ENCODE assay signal across 29 cellular contexts in the genomic region with DNA sequence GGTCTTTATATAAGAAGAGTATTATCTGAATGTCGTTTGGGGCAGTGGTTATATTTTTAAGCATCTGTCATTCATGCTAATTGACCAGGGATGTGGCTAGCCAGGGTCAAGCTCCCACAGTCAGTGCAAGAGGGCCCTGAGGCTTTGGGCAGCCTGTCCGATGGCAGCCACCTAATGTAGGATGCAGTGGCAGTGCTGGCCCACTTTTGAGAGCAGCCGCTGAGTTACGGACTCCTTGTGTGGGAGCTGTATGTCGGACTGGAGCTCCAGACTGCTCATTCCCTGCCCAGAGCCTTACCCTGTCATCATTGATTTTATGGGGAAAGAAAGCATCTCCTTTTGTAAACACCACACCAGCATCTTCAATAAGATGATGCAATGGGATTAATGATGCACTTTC.
"Had no signal": no experiment of that assay in that cellular context is flagged by ENCODE, and none has a peak within 500 bp of the region (broad histone marks: within the 10 kb centered on the region; RNA-seq: fewer than 3 reads in every experiment).

No MANE protein-coding gene starts in this region.

- H3K27me3 ChIP-seq: neural progenitor cell, ovary, right lobe of liver, sigmoid colon, suprapubic skin, testis, tibial artery, transverse colon, upper lobe of right lung, uterus had no signal

- H3K9me3 Mint-ChIP-seq: natural killer cell; nephron; neural progenitor cell; stimulated activated memory B cell treated with anti-CD40 and anti-IgM and Interleukin-4, amounts not matched to agents 10 μg/mL and 1 μg/mL and 100 μg/mL, for 72 hours; stimulated activated naive CD8-positive, alpha-beta T cell treated with anti-CD3 and anti-CD28 coated beads, Interleukin-15, amount 100 ng/mL, for 72 hours; type B pancreatic cell had no signal

- H3K4me1 Mint-ChIP-seq: natural killer cell; stimulated activated memory B cell treated with anti-CD40 and anti-IgM and Interleukin-4, amounts not matched to agents 10 μg/mL and 1 μg/mL and 100 μg/mL, for 72 hours; stimulated activated naive CD8-positive, alpha-beta T cell treated with anti-CD3 and anti-CD28 coated beads, Interleukin-15, amount 100 ng/mL, for 72 hours had no signal

- H2AFZ ChIP-seq: neural progenitor cell, parathyroid adenoma had no signal

- H3K4me2 ChIP-seq: neural progenitor cell had no signal

- H3K4me3 Mint-ChIP-seq: natural killer cell; nephron; neural progenitor cell; stimulated activated memory B cell treated with anti-CD40 and anti-IgM and Interleukin-4, amounts not matched to agents 10 μg/mL and 1 μg/mL and 100 μg/mL, for 72 hours; stimulated activated naive CD8-positive, alpha-beta T cell treated with anti-CD3 and anti-CD28 coated beads, Interleukin-15, amount 100 ng/mL, for 72 hours; type B pancreatic cell had no signal

- H3K9me3 ChIP-seq: ovary, psoas muscle, right lobe of liver, sigmoid colon, spleen, suprapubic skin, testis, tibial artery, transverse colon, upper lobe of right lung, uterus had no signal

- H3K27me3 Mint-ChIP-seq: progenitor cell of endocrine pancreas had no signal

- H3K27ac Mint-ChIP-seq: natural killer cell; nephron; neural progenitor cell; progenitor cell of endocrine pancreas; stimulated activated memory B cell treated with anti-CD40 and anti-IgM and Interleukin-4, amounts not matched to agents 10 μg/mL and 1 μg/mL and 100 μg/mL, for 72 hours; type B pancreatic cell had no signal

- DNase-seq: natural killer cell; occipital lobe; ovary; psoas muscle; right cardiac atrium; right lobe of liver; sigmoid colon; small intestine; spleen; stimulated activated CD4-positive, alpha-beta T cell treated with anti-CD3 and anti-CD28 coated beads, Interleukin-12 subunit alpha, Interleukin-12 subunit beta, amount 100 ng/mL, for 4 hours; stimulated activated CD4-positive, alpha-beta T cell treated with anti-CD3 and anti-CD28 coated beads, Interleukin-1b, Interleukin-23, amount 100 ng/mL, for 48 hours; stimulated activated CD4-positive, alpha-beta T cell treated with anti-CD3 and anti-CD28 coated beads, Interleukin-4, amount 100 ng/mL, for 1 hour; stimulated activated CD4-positive, alpha-beta T cell treated with anti-CD3 and anti-CD28 coated beads, Interleukin-4, amount 100 ng/mL, for 4 hours; stimulated activated CD8-positive, alpha-beta memory T cell treated with anti-CD3 and anti-CD28 coated beads, Interleukin-4, amount 100 ng/mL, for 48 hours; stimulated activated naive CD4-positive, alpha-beta T cell; stimulated activated naive CD8-positive, alpha-beta T cell treated with anti-CD3 and anti-CD28 coated beads, Interleukin-15, amount 100 ng/mL, for 72 hours; stimulated activated naive CD8-positive, alpha-beta T cell treated with anti-CD3 and anti-CD28 coated beads, Interleukin-15, Interleukin-2, amounts not matched to agents 100 U/mL and 50 U/mL, for 24 hours; testis; tibial artery; transverse colon; upper lobe of right lung; uterus had no signal

- H3K4me1 ChIP-seq: psoas muscle, right lobe of liver, spleen, suprapubic skin, testis, tibial artery, transverse colon, upper lobe of right lung, uterus had no signal

- ATAC-seq: natural killer cell; psoas muscle; right cardiac atrium; right lobe of liver; stimulated activated memory B cell treated with anti-CD40 and anti-IgM and Interleukin-4, amounts not matched to agents 10 μg/mL and 1 μg/mL and 100 μg/mL, for 72 hours; stimulated activated naive CD8-positive, alpha-beta T cell treated with anti-CD3 and anti-CD28 coated beads, Interleukin-15, amount 100 ng/mL, for 72 hours; stimulated activated naive CD8-positive, alpha-beta T cell treated with anti-CD3 and anti-CD28 coated beads, Interleukin-15, Interleukin-2, amounts not matched to agents 100 U/mL and 50 U/mL, for 24 hours; upper lobe of right lung had no signal

- H3K79me2 ChIP-seq: parathyroid adenoma had no signal

- H3K4me3 ChIP-seq: neural progenitor cell, ovary, psoas muscle, right lobe of liver, sigmoid colon, spleen, suprapubic skin, testis, tibial artery, transverse colon, upper lobe of right lung, uterus had no signal

- H3K9ac ChIP-seq: neural progenitor cell, parathyroid adenoma had no signal

- H3K27ac ChIP-seq: neural progenitor cell, ovary, parathyroid adenoma, psoas muscle, right lobe of liver, sigmoid colon, spleen, suprapubic skin, testis, tibial artery, transverse colon, upper lobe of right lung, uterus had no signal

- H3K36me3 Mint-ChIP-seq: natural killer cell; neural progenitor cell; stimulated activated memory B cell treated with anti-CD40 and anti-IgM and Interleukin-4, amounts not matched to agents 10 μg/mL and 1 μg/mL and 100 μg/mL, for 72 hours; type B pancreatic cell had no signal

- H3K36me3 ChIP-seq: neural progenitor cell, ovary, right lobe of liver, sigmoid colon, spleen, suprapubic skin, tibial artery, transverse colon, upper lobe of right lung, uterus had no signal
